ENCODE assay signal across 22 cellular contexts in genomic region chr22:36756031-36756430, GRCh38. TPM values are rescaled to one million over a fixed set of nuclear protein-coding genes. Genes with fewer than 3 reads are reported as not detected.
A peak's percentile ranks its signal among the peaks of the same experiment; 100 is the strongest.
DNase-seq lines count a peak whose midpoint lies in the region; ATAC-seq and TF ChIP-seq lines count a peak whose summit lies in the region.
"Had no signal": no experiment of that assay in that cellular context is flagged by ENCODE, and none has a peak within 500 bp of the region (broad histone marks: within the 10 kb centered on the region; RNA-seq: fewer than 3 reads in every experiment).

No MANE protein-coding gene starts in this region.

- H4K20me1 ChIP-seq in GM23338 (replicated peaks; ENCODE audit: insufficient read depth) = no peaks in the 10 kb centered on the region

- intact Hi-C loops in sigmoid colon (cut with DNase I) = loop anchor here (5.0 kb wide), 1 partner anchor 221 kb away; no protein-coding TSS in a partner anchor

- TF ChIP-seq POLR2A in sigmoid colon (IDR thresholded peaks at IDR 0.05) = no peak

- no peak overlapping the region for H3K4me2 ChIP-seq in GM23338

- H3K27ac Mint-ChIP-seq in GM23338 (no peak overlapping the region), chondrocyte (ENCODE audit: unreplicated experiment) (no peak overlapping the region)
- H3K27ac Mint-ChIP-seq in activated naive CD8-positive, alpha-beta T cell treated with anti-CD3 and anti-CD28 coated beads for 36 hours = no peak overlapping the region
- H3K27ac Mint-ChIP-seq: HFFc6 had no signal

- 57 to 69% methylated on average over 7 of the region's 7 CpGs for WGBS in sigmoid colon, 2 donors

- no peaks in the 10 kb centered on the region for H3F3A ChIP-seq in GM23338 (replicated peaks; ENCODE audit: low read depth)

- no peaks in the 10 kb centered on the region for H3K9me3 ChIP-seq in sigmoid colon

- peak overlapping the region; percentile 76; the same call in 1 of the 2 replicates for H2AFZ ChIP-seq in GM23338

- H3K27me3 Mint-ChIP-seq in GM23338 (ENCODE audit: insufficient read depth, low read depth, poor library complexity) (peaks cover 10% of the 10 kb centered on the region), chondrocyte (ENCODE audit: low read depth) (peaks cover 32% of the 10 kb centered on the region)
- peaks cover 14% of the 10 kb centered on the region for H3K27me3 Mint-ChIP-seq in activated naive CD8-positive, alpha-beta T cell treated with anti-CD3 and anti-CD28 coated beads for 36 hours

- TF ChIP-seq CTCF in GM23338 (conservative IDR thresholded peaks at IDR 0.05; ENCODE audit: low read depth in 2 of 2) = no peak
- TF ChIP-seq CTCF in chondrocyte (IDR thresholded peaks at IDR 0.05) = no peak
- no peak for TF ChIP-seq CTCF in sigmoid colon (IDR thresholded peaks at IDR 0.05)

- H3K27me3 ChIP-seq in GM23338 (ENCODE audit: insufficient read depth) = no peaks in the 10 kb centered on the region
- peaks cover 3 to 32% (median 16%) of the 10 kb centered on the region in 3 donors for H3K27me3 ChIP-seq in sigmoid colon

- H3K9me2 ChIP-seq in GM23338 (ENCODE audit: insufficient read depth) = no peaks in the 10 kb centered on the region

- H3K4me1 Mint-ChIP-seq in GM23338 = peaks cover 11% of the 10 kb centered on the region
- H3K4me1 Mint-ChIP-seq in chondrocyte (ENCODE audit: low read depth) = no peaks in the 10 kb centered on the region
- H3K4me1 Mint-ChIP-seq in activated naive CD8-positive, alpha-beta T cell treated with anti-CD3 and anti-CD28 coated beads for 36 hours = no peaks in the 10 kb centered on the region

- no peak for ATAC-seq in GM23338
- ATAC-seq in HG03354 (IDR thresholded peaks at IDR 0.05; ENCODE audit: poor library complexity, severe bottlenecking, unreplicated experiment) = no peak

- H3K36me3 ChIP-seq in GM23338 (ENCODE audit: insufficient read depth) = no peaks in the 10 kb centered on the region
- no peaks in the 10 kb centered on the region for H3K36me3 ChIP-seq in sigmoid colon

- no peak for TF ChIP-seq EP300 in sigmoid colon (IDR thresholded peaks at IDR 0.05)

- H3K36me3 Mint-ChIP-seq in GM23338 (ENCODE audit: low read depth) (no peaks in the 10 kb centered on the region), chondrocyte (ENCODE audit: low read depth) (no peaks in the 10 kb centered on the region)
- no peaks in the 10 kb centered on the region for H3K36me3 Mint-ChIP-seq in activated naive CD8-positive, alpha-beta T cell treated with anti-CD3 and anti-CD28 coated beads for 36 hours

- H3K9me3 Mint-ChIP-seq in GM23338 (no peaks in the 10 kb centered on the region; the same call in 2 of the 3 replicates), chondrocyte (ENCODE audit: low read depth) (no peaks in the 10 kb centered on the region)
- H3K9me3 Mint-ChIP-seq in activated naive CD8-positive, alpha-beta T cell treated with anti-CD3 and anti-CD28 coated beads for 36 hours = no peaks in the 10 kb centered on the region
- H3K9me3 Mint-ChIP-seq: H9, HFFc6 had no signal

- H3K4me1 ChIP-seq in GM23338 (ENCODE audit: insufficient read depth) (no peaks in the 10 kb centered on the region), sigmoid colon (peaks cover 0 to 16% (median 12%) of the 10 kb centered on the region in 4 donors)

- no peak overlapping the region for H3K4me3 ChIP-seq in GM23338
- no peak overlapping the region for H3K4me3 ChIP-seq in sigmoid colon

- H3K27ac ChIP-seq in GM23338 (ENCODE audit: low read depth) (no peak overlapping the region), sigmoid colon (no peak overlapping the region)
- H3K27ac ChIP-seq: 22Rv1, C4-2B had no signal

- no peak overlapping the region for H3K4me3 Mint-ChIP-seq in GM23338
- H3K4me3 Mint-ChIP-seq in chondrocyte (ENCODE audit: unreplicated experiment) = no peak overlapping the region
- no peak overlapping the region for H3K4me3 Mint-ChIP-seq in activated naive CD8-positive, alpha-beta T cell treated with anti-CD3 and anti-CD28 coated beads for 36 hours
- H3K4me3 Mint-ChIP-seq: H9, HFFc6 had no signal

- no peaks in the 10 kb centered on the region for H3K79me2 ChIP-seq in GM23338 (replicated peaks; ENCODE audit: insufficient read depth)

- peak; percentile 4 for DNase-seq in NCI-H1105 treated with DMSO at 0.1 percent for 48 hours (lab: John Stamatoyannopoulos, UW)
- no peak for DNase-seq in NCI-H1105 (lab: John Stamatoyannopoulos, UW)
- no peak for DNase-seq in GM23338 (ENCODE audit: low spot score)
- peak; percentile 85 for DNase-seq in chondrocyte (ENCODE audit: low spot score)
- DNase-seq in sigmoid colon = peak; percentile 50
- no peak for DNase-seq in kidney glomerular epithelial cell (lab: John Stamatoyannopoulos, UW)
- no peak for DNase-seq in activated naive CD8-positive, alpha-beta T cell treated with anti-CD3 and anti-CD28 coated beads for 36 hours
- DNase-seq: ACHN, HFFc6, KBM-7, NCI-H1092, NCI-H146, NCI-H2029, NCI-H446 treated with DMSO at 0.1 percent for 48 hours, NCI-H526 treated with DMSO at 0.1 percent for 48 hours, OCI-M1, Right ventricle myocardium superior had no signal

TF ChIP-seq in GM23338, 12 proteins besides CTCF, POLR2A, EP300 and RAD21 (continues in another document):
- TF ChIP-seq JUNB (IDR thresholded peaks at IDR 0.05; ENCODE audit: unreplicated experiment) = no peak
- TF ChIP-seq ZNF114 (CRISPR knock-in tag; IDR thresholded peaks at IDR 0.05) = no peak
- TF ChIP-seq REST (IDR thresholded peaks at IDR 0.05; ENCODE audit: unreplicated experiment) = no peak
- no peak for TF ChIP-seq POLR2AphosphoS5 (IDR thresholded peaks at IDR 0.05; ENCODE audit: low read depth)
- no peak for TF ChIP-seq STAT1 (IDR thresholded peaks at IDR 0.05; ENCODE audit: unreplicated experiment)
- TF ChIP-seq EZH2phosphoT487 (IDR thresholded peaks at IDR 0.05; ENCODE audit: unreplicated experiment) = no peak
- no peak for TF ChIP-seq NANOG (IDR thresholded peaks at IDR 0.05; ENCODE audit: borderline replicate concordance)
- TF ChIP-seq EZH2 (IDR thresholded peaks at IDR 0.05; ENCODE audit: low read depth, unreplicated experiment) = no peak
- TF ChIP-seq CREB1 (CRISPR knock-in tag; IDR thresholded peaks at IDR 0.05; ENCODE audit: low read depth) = no peak
- no peak for TF ChIP-seq ZNF331 (CRISPR knock-in tag; IDR thresholded peaks at IDR 0.05; ENCODE audit: low read depth)
- no peak for TF ChIP-seq ETS1 (IDR thresholded peaks at IDR 0.05)

RNA-seq across cellular contexts. Expression of gene IFT27, which starts 19.9 kb away (rescaled TPM):
- total RNA-seq in GM23338 (2014; rRNA removed; shearing (Covaris generic)) = 20.3 and 28.5 TPM in 2 replicates
- polyA plus RNA-seq in GM23338 (2016; fragmentation: Nextera tagmentation; extraction: Ambion mirVana) (63.5 and 67.7 TPM in 2 replicates), sigmoid colon (10 to 100 TPM; 15.0 to 27.9 (median 17.8) TPM)
- total RNA-seq in chondrocyte (23.0 to 31.4 TPM (median 24.4 TPM) in 3 replicates), sigmoid colon (10 to 100 TPM; 15.9 to 27.7 (median 25.1) TPM)
- total RNA-seq in activated naive CD8-positive, alpha-beta T cell treated with anti-CD3 and anti-CD28 coated beads for 36 hours = 10 to 100 TPM; 17.3 to 18.2 TPM

RNA-seq across cellular contexts. Expression of gene CACNG2, which starts 52.5 kb away (rescaled TPM):
- total RNA-seq in GM23338 (2014; rRNA removed; shearing (Covaris generic)) = not detected in 2 replicates
- polyA plus RNA-seq in GM23338 (2016; fragmentation: Nextera tagmentation; extraction: Ambion mirVana) (not detected in 2 replicates), sigmoid colon (under 1 TPM in 1 of 3 donors, not detected in 2; under 0.01 TPM)
- total RNA-seq in chondrocyte (not detected in 3 replicates), sigmoid colon (not detected)
- not detected for total RNA-seq in activated naive CD8-positive, alpha-beta T cell treated with anti-CD3 and anti-CD28 coated beads for 36 hours
- total RNA-seq: Daoy, H9, HFFc6, Right ventricle myocardium superior had no signal

Comparison
In these comparisons a context has a peak if more than half of its experiments do, and no peak if none do; other contexts are left out.
1. DNase-seq: peak in NCI-H1105 treated with DMSO at 0.1 percent for 48 hours (single experiment), chondrocyte (single experiment) and sigmoid colon (single experiment); none in NCI-H1105 (single experiment), GM23338 (single experiment), kidney glomerular epithelial cell (single experiment) and activated naive CD8-positive, alpha-beta T cell treated with anti-CD3 and anti-CD28 coated beads for 36 hours (single experiment).